ENCODE assay signal across 36 cellular contexts in genomic region chr2:72665448-72665847, GRCh38.
"Had no signal": no experiment of that assay in that cellular context is flagged by ENCODE, and none has a peak within 500 bp of the region (broad histone marks: within the 10 kb centered on the region; RNA-seq: fewer than 3 reads in every experiment).

No MANE protein-coding gene starts in this region.

- DNase-seq: Karpas-422, Kasumi-1, MG63, MM.1S, MV-4-11, NCI-H1048, NCI-H1092 treated with DMSO at 0.1 percent for 48 hours, NCI-H1105, NCI-H1105 treated with DMSO at 0.1 percent for 48 hours, NCI-H1417, NCI-H1417 treated with DMSO at 0.1 percent for 48 hours, NCI-H1436, NCI-H1436 treated with DMSO at 0.1 percent for 48 hours, NCI-H146, NCI-H1694, NCI-H1694 treated with DMSO at 0.1 percent for 48 hours, NCI-H187, NCI-H187 treated with DMSO at 0.1 percent for 48 hours, NCI-H1930, NCI-H2029, NCI-H2029 treated with DMSO at 0.1 percent for 48 hours, NCI-H2081, NCI-H2081 treated with DMSO at 0.1 percent for 48 hours, NCI-H2107, NCI-H2171, NCI-H2171 treated with DMSO at 0.1 percent for 48 hours, NCI-H2227 treated with DMSO at 0.1 percent for 48 hours, NCI-H226, NCI-H345, NCI-H446, NCI-H446 treated with DMSO at 0.1 percent for 48 hours, NCI-H510A, NCI-H510A treated with DMSO at 0.1 percent for 48 hours, NCI-H524, NCI-H524 treated with DMSO at 0.1 percent for 48 hours, NCI-H526 had no signal

- H3K36me3 ChIP-seq: MG63 had no signal

- H3K4me3 ChIP-seq: MG63 had no signal

- H3K27me3 ChIP-seq: MG63 had no signal
